ENCODE assay signal across 8 cellular contexts in the genomic region with DNA sequence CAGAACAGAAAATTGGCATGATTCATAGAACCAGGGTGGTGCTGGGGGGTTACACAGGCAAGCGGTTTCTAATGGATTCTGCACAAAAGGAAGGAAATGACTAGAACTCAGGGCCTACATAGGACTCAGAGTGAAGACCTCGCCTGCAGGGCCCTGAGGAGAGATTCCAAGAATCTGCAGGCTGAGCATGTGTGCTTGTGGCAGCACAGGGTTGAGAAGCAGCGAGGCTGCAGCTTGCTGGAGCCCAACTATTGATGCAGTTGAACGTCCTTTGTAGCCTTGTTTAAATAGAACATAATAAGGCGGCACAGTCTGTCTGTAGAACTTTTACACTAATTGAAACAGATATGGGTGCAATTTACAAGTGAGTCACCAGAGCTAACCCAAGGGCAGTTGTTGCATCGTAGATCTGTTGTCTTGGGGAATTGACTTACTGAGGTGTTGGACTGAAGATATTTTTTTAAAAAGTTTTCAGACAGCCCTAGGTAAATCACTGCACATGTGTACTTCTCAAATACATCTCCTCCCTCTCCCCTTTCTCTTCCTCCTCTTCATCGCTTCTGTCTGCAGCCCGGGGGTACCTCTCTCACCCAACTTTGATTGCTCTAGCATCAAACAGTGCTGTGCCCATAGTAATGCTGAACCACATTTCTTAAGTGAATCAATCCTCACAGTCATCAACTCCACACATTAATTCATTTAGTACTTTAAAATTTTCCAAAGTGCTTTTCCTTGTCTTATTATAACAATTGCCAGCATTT. TPM values are rescaled to one million over a fixed set of nuclear protein-coding genes. Genes with fewer than 3 reads are reported as not detected.
A peak's percentile ranks its signal among the peaks of the same experiment; 100 is the strongest.
DNase-seq lines count a peak whose midpoint lies in the region; ATAC-seq and TF ChIP-seq lines count a peak whose summit lies in the region.

No MANE protein-coding gene starts in this region.

- H3K27me3 Mint-ChIP-seq in CD8-positive, alpha-beta T cell (ENCODE audit: low read depth), result no peaks in the 10 kb centered on the region

- TF ChIP-seq POLR2A in NB4 (IDR thresholded peaks at IDR 0.05; ENCODE audit: extremely low read depth, insufficient read length), result no peak

- DNase-seq in CD8-positive, alpha-beta T cell, result no peak
- DNase-seq in NB4 (ENCODE audit: low read depth), result peak; percentile 47
- DNase-seq in astrocyte of the hippocampus (ENCODE audit: low read depth, low spot score), result peak; percentile 63
- peak; percentile 31 for DNase-seq in myocyte (ENCODE audit: low read depth)
- DNase-seq in left ventricle myocardium inferior, result no peak
- no peak for DNase-seq in D341Med (ENCODE audit: low spot score)

- peak overlapping the region; percentile 43 for H3K4me3 Mint-ChIP-seq in CD8-positive, alpha-beta T cell

- H3K4me1 ChIP-seq in CD8-positive, alpha-beta T cell (ENCODE audit: insufficient read depth, low read length), result peaks cover 66% of the 10 kb centered on the region
- H3K4me1 ChIP-seq in left ventricle myocardium inferior, result no peaks in the 10 kb centered on the region

- ATAC-seq in CD8-positive, alpha-beta T cell, result peak; percentile 63
- ATAC-seq in HG02981 (IDR thresholded peaks at IDR 0.05; ENCODE audit: unreplicated experiment), result no peak
- ATAC-seq in GM19351 (IDR thresholded peaks at IDR 0.05; ENCODE audit: unreplicated experiment), result no peak

- no peaks in the 10 kb centered on the region for H3K9me3 ChIP-seq in CD8-positive, alpha-beta T cell (ENCODE audit: low read length)
- peaks cover 7% of the 10 kb centered on the region for H3K9me3 ChIP-seq in left ventricle myocardium inferior (replicated peaks)

- H3K27ac Mint-ChIP-seq in CD8-positive, alpha-beta T cell, result peak overlapping the region; percentile 93

- no peaks in the 10 kb centered on the region for H3K36me3 ChIP-seq in CD8-positive, alpha-beta T cell (ENCODE audit: insufficient read depth, low read length)
- H3K36me3 ChIP-seq in left ventricle myocardium inferior, result no peaks in the 10 kb centered on the region

- CTCF ChIA-PET in CD8-positive, alpha-beta T cell (lab: Charles Lee), result interaction anchor here (0.9 to 1.6 kb wide), 5 partner anchors 26 to 103 kb away, joined by 3 to 4 read pairs (median 3); no protein-coding TSS in a partner anchor

- peaks cover 75% of the 10 kb centered on the region for H3K4me1 Mint-ChIP-seq in CD8-positive, alpha-beta T cell (ENCODE audit: low read depth)

- intact Hi-C loops in CD8-positive, alpha-beta T cell (cut with DNase I, micrococcal nuclease), result loop anchor here (2.0 to 5.0 kb wide), 2 partner anchors 22 to 198 kb away; a partner anchor contains a TSS
- intact Hi-C loops in left ventricle myocardium inferior (cut with micrococcal nuclease), result no loop called here

- H3K4me3 ChIP-seq in CD8-positive, alpha-beta T cell (ENCODE audit: low read depth, low read length), result no peak overlapping the region
- H3K4me3 ChIP-seq in NB4 (ENCODE audit: low read depth, low read length) (no peak overlapping the region), left ventricle myocardium inferior (no peak overlapping the region)

- peaks cover 3% of the 10 kb centered on the region for H3K9me3 Mint-ChIP-seq in CD8-positive, alpha-beta T cell

- POLR2A ChIA-PET in CD8-positive, alpha-beta T cell (lab: Charles Lee), result interaction anchor here (1.0 to 2.3 kb wide), 5 partner anchors 13 to 55 kb away, joined by 3 to 7 read pairs (median 3); no protein-coding TSS in a partner anchor

- no peaks in the 10 kb centered on the region for H3K36me3 Mint-ChIP-seq in CD8-positive, alpha-beta T cell

- no peak for TF ChIP-seq CTCF in CD8-positive, alpha-beta T cell (IDR thresholded peaks at IDR 0.05)
- TF ChIP-seq CTCF in NB4 (IDR thresholded peaks at IDR 0.05; ENCODE audit: low read depth, low read length), result no peak
- no peak for TF ChIP-seq CTCF in left ventricle myocardium inferior (IDR thresholded peaks at IDR 0.05; ENCODE audit: borderline replicate concordance)

- peak overlapping the region; percentile 25 for H3K27ac ChIP-seq in CD8-positive, alpha-beta T cell (ENCODE audit: low read depth, low read length)
- no peak overlapping the region for H3K27ac ChIP-seq in left ventricle myocardium inferior (replicated peaks)

- H3K27me3 ChIP-seq in CD8-positive, alpha-beta T cell (ENCODE audit: insufficient read depth, low read length), result no peaks in the 10 kb centered on the region
- H3K27me3 ChIP-seq in left ventricle myocardium inferior (ENCODE audit: low read depth), result peaks cover 12% of the 10 kb centered on the region

RNA-seq across cellular contexts. Expression of a gene that starts 58.3 kb away (rescaled TPM):
- 100 to 1,000 TPM; 533 to 539 TPM for total RNA-seq in CD8-positive, alpha-beta T cell
- total RNA-seq in myocyte, result not detected in 2 replicates
- 0.15 TPM for polyA plus RNA-seq in myocyte (2012)
- 0.41 TPM for total RNA-seq in left ventricle myocardium inferior

Comparison
In these comparisons a context has a peak if more than half of its experiments do, and no peak if none do; other contexts are left out.
1. DNase-seq: peak in NB4 (single experiment), astrocyte of the hippocampus (single experiment) and myocyte (single experiment); none in CD8-positive, alpha-beta T cell (0 of 7), left ventricle myocardium inferior (single experiment) and D341Med (single experiment).
2. RNA of a gene that starts 58.3 kb away (total RNA-seq): 533 to 539 TPM in CD8-positive, alpha-beta T cell; 0.41 TPM in left ventricle myocardium inferior (single experiment) and not detected in myocyte; every median in the first group is over 100 times any median in the second.